11 cellular contexts compared by ENCODE assay signal in the genomic region with DNA sequence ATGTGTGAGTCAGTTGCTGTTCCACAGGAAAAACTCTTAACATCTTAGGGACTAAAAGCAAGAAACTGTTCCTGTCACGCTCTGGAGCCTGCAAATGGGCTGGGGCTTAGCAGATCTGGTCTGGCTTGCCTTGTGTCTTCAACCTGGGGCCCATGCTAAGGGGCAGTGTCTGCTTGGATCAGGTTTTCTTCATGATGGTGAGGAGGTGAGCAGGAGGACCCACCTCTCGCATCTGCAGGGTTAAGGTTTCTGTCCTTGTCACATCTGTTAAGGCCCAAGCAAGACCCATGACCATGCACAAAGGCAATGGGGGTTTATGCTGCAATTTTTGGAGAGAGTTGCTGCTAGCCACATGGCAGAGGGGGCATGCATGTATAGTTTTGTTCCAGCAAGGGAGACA. TPM values are rescaled to one million over a fixed set of nuclear protein-coding genes. Genes with fewer than 3 reads are reported as not detected.
DNase-seq lines count a peak whose midpoint lies in the region; ATAC-seq and TF ChIP-seq lines count a peak whose summit lies in the region.
"Not testable (repeated sequence)": the region's sequence is repeated elsewhere in the genome, so short reads cannot be mapped to it uniquely, and the experiment has no call there.
"Had no signal": no experiment of that assay in that cellular context is flagged by ENCODE, and none has a peak within 500 bp of the region (broad histone marks: within the 10 kb centered on the region; RNA-seq: fewer than 3 reads in every experiment).

No MANE protein-coding gene starts in this region.

- not testable (repeated sequence) for H2BK15ac ChIP-seq in mesenchymal stem cell (ENCODE audit: low read depth, poor library complexity, severe bottlenecking); neuronal stem cell (ENCODE audit: low read length)

- not testable (repeated sequence) for H2AFZ ChIP-seq in mesenchymal stem cell (ENCODE audit: low read depth, low read length); neuronal stem cell (ENCODE audit: low read length)

- H2AK5ac ChIP-seq in mesenchymal stem cell (ENCODE audit: low read length, severe bottlenecking); neuronal stem cell (ENCODE audit: low read depth, low read length): not testable (repeated sequence)

- DNase-seq in coronary artery (ENCODE audit: low spot score) (peak; percentile 41), right atrium auricular region (ENCODE audit: low spot score) (peak; percentile 30)
- not testable (repeated sequence) for DNase-seq in mesenchymal stem cell; neuronal stem cell (ENCODE audit: low spot score); stimulated activated effector memory CD8-positive, alpha-beta T cell treated with anti-CD3 and anti-CD28 coated beads, Interleukin-12 subunit alpha, Interleukin-12 subunit beta, amount 100 ng/mL, for 72 hours (ENCODE audit: low spot score in 2 of 2)

- H4K91ac ChIP-seq in mesenchymal stem cell (ENCODE audit: low read length); neuronal stem cell (ENCODE audit: low read depth, low read length, poor library complexity): not testable (repeated sequence)

- not testable (repeated sequence) for H3K4me2 ChIP-seq in mesenchymal stem cell (ENCODE audit: low read length, poor library complexity, severe bottlenecking); neuronal stem cell (ENCODE audit: insufficient read depth, low read length, poor library complexity, severe bottlenecking)

- H3K14ac ChIP-seq in mesenchymal stem cell (ENCODE audit: low read length in 2 of 2); neuronal stem cell (ENCODE audit: low read length): not testable (repeated sequence)

- not testable (repeated sequence) for H3K9me3 ChIP-seq in right atrium auricular region; mesenchymal stem cell (ENCODE audit: control insufficient read depth, low read length); neuronal stem cell (replicated peaks in 1 of 2; ENCODE audit: control insufficient read depth in 2 of 2, insufficient read depth in 1 of 2, low read depth in 1 of 2, low read length in 2 of 2)

- H3K4me3 Mint-ChIP-seq in stimulated activated effector memory CD8-positive, alpha-beta T cell treated with anti-CD3 and anti-CD28 coated beads, Interleukin-12 subunit alpha, Interleukin-12 subunit beta, amount 100 ng/mL, for 72 hours: not testable (repeated sequence)

- H3K27ac ChIP-seq in coronary artery; right atrium auricular region; mesenchymal stem cell (ENCODE audit: low read length, poor library complexity, severe bottlenecking); neuronal stem cell (replicated peaks; ENCODE audit: low read length): not testable (repeated sequence)

- H3K4ac ChIP-seq in mesenchymal stem cell (ENCODE audit: low read depth in 1 of 2, low read length in 2 of 2): peak overlapping the region in 1 of 2 experiments; percentile 11
- H3K4ac ChIP-seq in neuronal stem cell (ENCODE audit: low read length): not testable (repeated sequence)

- H3K36me3 ChIP-seq in right atrium auricular region; mesenchymal stem cell (ENCODE audit: control insufficient read depth in 1 of 2, insufficient read depth in 2 of 2, low read depth in 1 of 2, low read length in 2 of 2); neuronal stem cell (replicated peaks in 1 of 2; ENCODE audit: control insufficient read depth in 2 of 2, insufficient read depth in 2 of 2, low read length in 2 of 2): not testable (repeated sequence)

- H3K27ac Mint-ChIP-seq in stimulated activated effector memory CD8-positive, alpha-beta T cell treated with anti-CD3 and anti-CD28 coated beads, Interleukin-12 subunit alpha, Interleukin-12 subunit beta, amount 100 ng/mL, for 72 hours: not testable (repeated sequence)

- not testable (repeated sequence) for H2BK120ac ChIP-seq in mesenchymal stem cell (ENCODE audit: low read depth, low read length); neuronal stem cell (ENCODE audit: low read depth, low read length)

- H3K18ac ChIP-seq in mesenchymal stem cell (ENCODE audit: low read depth in 1 of 2, low read length in 2 of 2): peak overlapping the region; percentile 8 to 70
- H3K18ac ChIP-seq in neuronal stem cell (ENCODE audit: low read length): not testable (repeated sequence)

- H3K4me1 ChIP-seq in right atrium auricular region; mesenchymal stem cell (ENCODE audit: control insufficient read depth, insufficient read depth, low read depth, low read length); neuronal stem cell (ENCODE audit: control insufficient read depth in 2 of 2, insufficient read depth in 1 of 2, low read depth in 1 of 2, low read length in 2 of 2): not testable (repeated sequence)

- H3K4me3 ChIP-seq in coronary artery; right atrium auricular region; mesenchymal stem cell (ENCODE audit: insufficient read depth in 1 of 2, low read depth in 1 of 2, low read length in 2 of 2): not testable (repeated sequence)
- peak overlapping the region in 1 of 2 donors; percentile 42 for H3K4me3 ChIP-seq in neuronal stem cell (ENCODE audit: low read length in 2 of 2)

- TF ChIP-seq CTCF in coronary artery (IDR thresholded peaks at IDR 0.05); right atrium auricular region (IDR thresholded peaks at IDR 0.05): not testable (repeated sequence)

- not testable (repeated sequence) for H2BK5ac ChIP-seq in mesenchymal stem cell (ENCODE audit: low read depth, low read length, poor library complexity, severe bottlenecking); neuronal stem cell (ENCODE audit: low read length)

- not testable (repeated sequence) for H3K27me3 ChIP-seq in right atrium auricular region; neuronal stem cell (ENCODE audit: control insufficient read depth in 3 of 3, insufficient read depth in 3 of 3, low read depth in 1 of 3, low read length in 3 of 3)
- peaks cover 4 to 27% of the 10 kb centered on the region in 2 experiments for H3K27me3 ChIP-seq in mesenchymal stem cell (ENCODE audit: control insufficient read depth in 1 of 2, insufficient read depth in 1 of 2, low read length in 2 of 2)

- 54% methylated on average over 2 of the region's 2 CpGs for WGBS in mesenchymal stem cell
- WGBS in neuronal stem cell (ENCODE audit: extremely low coverage in 2 of 2, insufficient read length in 2 of 2, insufficient replicate concordance in 1 of 2), 2 donors: no CpG with 5 or more reads among the region's 2 CpGs

- H2BK12ac ChIP-seq in mesenchymal stem cell (ENCODE audit: low read length in 2 of 2); neuronal stem cell (ENCODE audit: low read length): not testable (repeated sequence)

- H3K23ac ChIP-seq in mesenchymal stem cell (ENCODE audit: low read length in 2 of 2); neuronal stem cell (ENCODE audit: low read depth, low read length, poor library complexity): not testable (repeated sequence)

- not testable (repeated sequence) for H3K9me3 Mint-ChIP-seq in stimulated activated effector memory CD8-positive, alpha-beta T cell treated with anti-CD3 and anti-CD28 coated beads, Interleukin-12 subunit alpha, Interleukin-12 subunit beta, amount 100 ng/mL, for 72 hours

- H3K79me1 ChIP-seq in mesenchymal stem cell (replicated peaks; ENCODE audit: low read length, poor library complexity, severe bottlenecking); neuronal stem cell (ENCODE audit: low read depth, low read length): not testable (repeated sequence)

- not testable (repeated sequence) for H4K8ac ChIP-seq in mesenchymal stem cell (ENCODE audit: low read length); neuronal stem cell (ENCODE audit: low read depth, low read length)

- H3K36me3 Mint-ChIP-seq in stimulated activated effector memory CD8-positive, alpha-beta T cell treated with anti-CD3 and anti-CD28 coated beads, Interleukin-12 subunit alpha, Interleukin-12 subunit beta, amount 100 ng/mL, for 72 hours: not testable (repeated sequence)

- not testable (repeated sequence) for H3K4me1 Mint-ChIP-seq in stimulated activated effector memory CD8-positive, alpha-beta T cell treated with anti-CD3 and anti-CD28 coated beads, Interleukin-12 subunit alpha, Interleukin-12 subunit beta, amount 100 ng/mL, for 72 hours

- not testable (repeated sequence) for H3K9ac ChIP-seq in mesenchymal stem cell (ENCODE audit: low read length)
- peak overlapping the region; percentile 0 for H3K9ac ChIP-seq in neuronal stem cell (ENCODE audit: low read depth, low read length, poor library complexity)

- peak; percentile 19 for ATAC-seq in stimulated activated effector memory CD8-positive, alpha-beta T cell treated with anti-CD3 and anti-CD28 coated beads, Interleukin-12 subunit alpha, Interleukin-12 subunit beta, amount 100 ng/mL, for 72 hours

RNA-seq across cellular contexts. Expression of gene CST1, which starts 8.8 kb away (rescaled TPM):
- total RNA-seq in right atrium auricular region: not detected
- 0.29 TPM for polyA plus RNA-seq in mesenchymal stem cell (2013, experiment 1 of 2)
- 0.34 TPM for polyA plus RNA-seq in mesenchymal stem cell (2013, experiment 2 of 2)
- not detected for polyA plus RNA-seq in neuronal stem cell (2013, experiment 1 of 2)
- not detected for polyA plus RNA-seq in neuronal stem cell (2013, experiment 2 of 2)
- total RNA-seq: A673; CD4-positive, alpha-beta memory T cell; CD4-positive, CD25-positive, alpha-beta regulatory T cell; CD8-positive, alpha-beta memory T cell had no signal
- polyA plus RNA-seq: AG04450; CD14-positive monocyte; CD4-positive, alpha-beta memory T cell; CD4-positive, CD25-positive, alpha-beta regulatory T cell; CD8-positive, alpha-beta memory T cell had no signal
